Comparison of ENCODE assay signal across 1 cellular context in genomic region chr4:107991945-107992625, GRCh38.
TF ChIP-seq lines count a peak whose summit lies in the region.

No MANE protein-coding gene starts in this region.

TF ChIP-seq in SK-N-SH, 30 proteins besides CTCF, POLR2A, EP300 and RAD21 (continued from another document):
- TF ChIP-seq MXI1 (IDR thresholded peaks at IDR 0.05; ENCODE audit: low read depth, low read length): no peak
TF ChIP-seq in SK-N-SH: peak in this region for 0.
